ENCODE assay signal across 8 cellular contexts in the genomic region with DNA sequence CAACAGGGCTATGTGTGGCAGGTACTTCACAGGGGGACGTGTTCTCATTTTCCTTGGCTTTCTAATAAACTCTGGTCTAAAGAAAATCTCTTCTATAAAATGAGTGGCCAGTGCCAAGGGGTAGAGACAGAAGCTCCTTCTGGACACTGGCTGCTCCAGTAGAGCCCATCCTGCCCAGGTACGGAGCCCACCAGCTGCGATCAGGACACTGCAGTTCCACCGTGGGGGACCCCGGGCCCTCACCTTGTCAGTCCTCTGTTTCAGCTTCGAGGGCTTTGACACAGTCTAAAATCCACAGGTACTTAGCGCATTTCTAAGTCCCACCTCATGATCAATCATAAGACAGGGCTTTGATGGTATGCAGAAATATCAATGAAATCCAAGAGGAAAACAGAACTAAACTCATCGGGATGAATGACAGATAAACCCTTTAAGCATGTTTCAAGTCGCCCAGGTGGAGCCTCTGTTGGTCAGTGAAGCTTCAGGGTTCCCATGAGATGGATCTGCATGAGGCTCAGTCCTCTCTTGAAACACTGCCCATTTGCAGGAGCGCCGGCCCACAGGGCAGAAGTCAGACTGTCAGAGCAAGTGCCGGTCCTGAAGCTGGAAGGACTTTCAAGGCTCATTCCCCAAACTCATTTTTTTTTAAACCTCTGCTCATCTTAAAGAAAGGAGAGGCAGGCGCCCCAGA. TPM values are rescaled to one million over a fixed set of nuclear protein-coding genes. Genes with fewer than 3 reads are reported as not detected.
DNase-seq lines count a peak whose midpoint lies in the region; ATAC-seq and TF ChIP-seq lines count a peak whose summit lies in the region.
"Had no signal": no experiment of that assay in that cellular context is flagged by ENCODE, and none has a peak within 500 bp of the region (broad histone marks: within the 10 kb centered on the region; RNA-seq: fewer than 3 reads in every experiment).

No MANE protein-coding gene starts in this region.

- ATAC-seq in HG03095 (IDR thresholded peaks at IDR 0.05; ENCODE audit: unreplicated experiment): peak; percentile 1

- H3K4me2 ChIP-seq in neural progenitor cell: peak overlapping the region; percentile 60

- no peaks in the 10 kb centered on the region for H3K27me3 ChIP-seq in neural progenitor cell

- H2AFZ ChIP-seq in neural progenitor cell (replicated peaks): no peak overlapping the region

- peaks cover 12% of the 10 kb centered on the region for H3K4me1 ChIP-seq in neural progenitor cell

- H3K36me3 Mint-ChIP-seq in neural progenitor cell (peaks cover 10% of the 10 kb centered on the region), osteocyte (ENCODE audit: unreplicated experiment) (peaks cover 20% of the 10 kb centered on the region)

- no peak for DNase-seq in GM12865 (ENCODE audit: low read depth)
- DNase-seq in activated CD8-positive, alpha-beta memory T cell treated with anti-CD3 and anti-CD28 coated beads, Interleukin-2, amount 50 U/mL, for 48 hours: peak; percentile 46
- no peak for DNase-seq in neural progenitor cell (ENCODE audit: low spot score)
- DNase-seq in SK-N-DZ (ENCODE audit: low spot score): no peak
- no peak for DNase-seq in NCI-H2029 (lab: John Stamatoyannopoulos, UW)
- no peak for DNase-seq in osteocyte (ENCODE audit: extremely low spot score, unreplicated experiment)

- no peak overlapping the region for H3K27ac Mint-ChIP-seq in neural progenitor cell
- no peak overlapping the region for H3K27ac Mint-ChIP-seq in osteocyte (ENCODE audit: unreplicated experiment)

- H3K36me3 ChIP-seq in neural progenitor cell: no peaks in the 10 kb centered on the region

- H3K79me2 ChIP-seq in neural progenitor cell (ENCODE audit: low read depth): no peaks in the 10 kb centered on the region

- TF ChIP-seq CTCF in GM12865 (IDR thresholded peaks at IDR 0.05; ENCODE audit: insufficient read depth, low read depth, low read length, missing control alignments): no peak
- no peak for TF ChIP-seq CTCF in neural progenitor cell (IDR thresholded peaks at IDR 0.05)
- no peak for TF ChIP-seq CTCF in osteocyte (IDR thresholded peaks at IDR 0.05)

- H3K4me3 Mint-ChIP-seq in neural progenitor cell: no peak overlapping the region
- no peak overlapping the region for H3K4me3 Mint-ChIP-seq in osteocyte (ENCODE audit: unreplicated experiment)

- H3F3A ChIP-seq in neural progenitor cell (ENCODE audit: low read depth): peaks cover 14% of the 10 kb centered on the region

- H3K4me3 ChIP-seq in GM12865 (ENCODE audit: low read depth, low read length) (peak overlapping the region; percentile 7; the same call in 1 of the 2 replicates), neural progenitor cell (no peak overlapping the region)

- H3K9me3 ChIP-seq in neural progenitor cell (ENCODE audit: low read depth): no peaks in the 10 kb centered on the region

- H3K4me1 Mint-ChIP-seq in neural progenitor cell (peaks cover 6% of the 10 kb centered on the region), osteocyte (ENCODE audit: unreplicated experiment) (no peaks in the 10 kb centered on the region)

- H3K9ac ChIP-seq in neural progenitor cell: no peak overlapping the region

- no peaks in the 10 kb centered on the region for H4K20me1 ChIP-seq in neural progenitor cell (ENCODE audit: low read depth)

- peaks cover 2% of the 10 kb centered on the region for H3K27me3 Mint-ChIP-seq in neural progenitor cell (ENCODE audit: insufficient read depth, low read depth)
- H3K27me3 Mint-ChIP-seq in osteocyte (ENCODE audit: unreplicated experiment): peaks cover 6% of the 10 kb centered on the region

- no peak overlapping the region for H3K27ac ChIP-seq in neural progenitor cell

- H3K9me3 Mint-ChIP-seq in neural progenitor cell (peaks cover 7% of the 10 kb centered on the region), osteocyte (ENCODE audit: unreplicated experiment) (peaks cover 6% of the 10 kb centered on the region)

RNA-seq across cellular contexts. Expression of gene TERT, which starts 20.3 kb away (rescaled TPM):
- total RNA-seq in neural progenitor cell (ENCODE audit: low replicate concordance): 2.4 and 14.8 TPM in 2 replicates
- polyA plus RNA-seq in SK-N-DZ (2014; cell fraction: cytosol; rRNA removed): 8.3 and 11.5 TPM in 2 replicates
- polyA plus RNA-seq in SK-N-DZ (2014; cell fraction: nucleus; rRNA removed): 6.7 and 8.1 TPM in 2 replicates
- total RNA-seq in osteocyte: not detected in 2 replicates
- total RNA-seq: mucosa of gallbladder had no signal

RNA-seq across cellular contexts. Expression of gene CLPTM1L, which starts 29.7 kb away (rescaled TPM):
- total RNA-seq in neural progenitor cell (ENCODE audit: low replicate concordance): 74.8 and 79.9 TPM in 2 replicates
- 126 and 142 TPM in 2 replicates for polyA plus RNA-seq in SK-N-DZ (2014; cell fraction: cytosol; rRNA removed)
- polyA plus RNA-seq in SK-N-DZ (2014; cell fraction: nucleus; rRNA removed): 114 and 118 TPM in 2 replicates
- 88.0 and 93.1 TPM in 2 replicates for total RNA-seq in osteocyte
